Comparison of ENCODE assay signal across 8 cellular contexts in the genomic region with DNA sequence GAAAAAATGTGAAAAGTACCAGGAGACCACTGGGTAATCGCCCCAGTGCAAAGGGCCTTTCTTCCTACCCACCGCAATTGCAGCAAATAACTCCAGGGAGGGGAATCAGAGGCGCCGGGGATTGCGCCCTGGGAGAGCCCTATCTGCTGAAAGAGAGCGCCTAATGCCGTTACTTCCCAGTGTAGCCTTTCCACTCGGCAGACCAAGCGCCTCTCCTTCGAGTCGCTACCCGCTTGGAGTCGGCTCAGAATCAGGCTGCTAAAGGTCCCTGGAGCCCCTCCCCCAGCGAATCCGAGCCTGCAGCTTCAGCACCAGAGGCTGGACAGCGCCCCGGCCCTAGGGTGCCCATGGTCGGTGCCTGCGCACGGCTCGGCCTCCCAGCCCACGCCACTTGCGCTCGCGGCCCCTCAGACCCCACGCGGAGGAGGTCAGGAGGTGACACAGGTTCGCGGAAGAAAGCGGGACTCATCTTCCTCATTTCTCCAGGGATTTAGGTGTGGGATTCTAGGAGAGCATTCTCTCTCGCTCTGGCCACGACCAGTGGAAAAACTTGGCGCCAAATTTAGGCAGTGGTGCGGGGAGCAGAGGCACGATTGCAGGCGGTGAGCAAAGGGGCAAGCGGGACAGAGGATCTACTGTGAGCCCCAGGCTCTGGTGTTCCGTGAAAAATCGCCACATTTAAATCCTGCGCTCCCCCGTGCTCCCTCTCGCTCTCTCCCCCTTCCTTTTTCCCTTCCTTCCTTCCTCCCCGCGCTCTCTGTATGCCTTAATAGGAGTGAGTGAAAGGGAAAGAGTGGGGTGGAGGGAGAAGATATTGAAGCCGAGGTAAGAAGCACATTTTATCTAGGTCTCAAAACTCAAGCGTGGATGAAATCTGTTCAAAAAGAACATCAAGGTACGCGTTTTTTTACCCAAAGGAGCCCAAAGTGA. TPM values are rescaled to one million over a fixed set of nuclear protein-coding genes. Genes with fewer than 3 reads are reported as not detected.
DNase-seq lines count a peak whose midpoint lies in the region; ATAC-seq and TF ChIP-seq lines count a peak whose summit lies in the region.

No MANE protein-coding gene starts in this region.

- peaks cover 21% of the 10 kb centered on the region for H3K4me1 Mint-ChIP-seq in activated CD4-positive, alpha-beta memory T cell treated with anti-CD3 and anti-CD28 coated beads for 36 hours (ENCODE audit: low read depth)
- peaks cover 16% of the 10 kb centered on the region for H3K4me1 Mint-ChIP-seq in glutamatergic neuron (ENCODE audit: low read depth, unreplicated experiment)

- no peak overlapping the region for H3K27ac Mint-ChIP-seq in activated CD4-positive, alpha-beta memory T cell treated with anti-CD3 and anti-CD28 coated beads for 36 hours
- no peak overlapping the region for H3K27ac Mint-ChIP-seq in glutamatergic neuron (ENCODE audit: unreplicated experiment)

- no peak for TF ChIP-seq CTCF in glutamatergic neuron (IDR thresholded peaks at IDR 0.05; ENCODE audit: partially characterized antibody, unreplicated experiment)

- ATAC-seq in GM21576 (IDR thresholded peaks at IDR 0.05; ENCODE audit: unreplicated experiment) = no peak
- no peak for ATAC-seq in HG03280 (IDR thresholded peaks at IDR 0.05; ENCODE audit: unreplicated experiment)

- no peak overlapping the region for H3K4me3 Mint-ChIP-seq in activated CD4-positive, alpha-beta memory T cell treated with anti-CD3 and anti-CD28 coated beads for 36 hours
- H3K4me3 Mint-ChIP-seq in glutamatergic neuron (ENCODE audit: unreplicated experiment) = peak overlapping the region; percentile 98

- intact Hi-C loops in activated CD4-positive, alpha-beta memory T cell treated with anti-CD3 and anti-CD28 coated beads for 36 hours (cut with micrococcal nuclease) = no loop called here

- CTCF ChIA-PET in activated CD4-positive, alpha-beta memory T cell treated with anti-CD3 and anti-CD28 coated beads for 36 hours (lab: Charles Lee) = no interaction called here

- DNase-seq in NOMO-1 treated with DMSO at 0.1 percent for 48 hours (lab: John Stamatoyannopoulos, UW; ENCODE audit: unreplicated experiment) (peak; percentile 14), NOMO-1 treated with dmso at 0.1 percent for 144 hours (lab: John Stamatoyannopoulos, UW; ENCODE audit: unreplicated experiment) (no peak), glutamatergic neuron (peak; percentile 40), retina (peak; percentile 78), NCI-H1930 (lab: John Stamatoyannopoulos, UW) (no peak)
- DNase-seq in activated CD4-positive, alpha-beta memory T cell treated with anti-CD3 and anti-CD28 coated beads for 36 hours = peak; percentile 66

- no peaks in the 10 kb centered on the region for H3K36me3 Mint-ChIP-seq in activated CD4-positive, alpha-beta memory T cell treated with anti-CD3 and anti-CD28 coated beads for 36 hours
- no peaks in the 10 kb centered on the region for H3K36me3 Mint-ChIP-seq in glutamatergic neuron (ENCODE audit: unreplicated experiment)

- POLR2A ChIA-PET in activated CD4-positive, alpha-beta memory T cell treated with anti-CD3 and anti-CD28 coated beads for 36 hours (lab: Charles Lee) = interaction anchor here (1.0 kb wide), 1 partner anchor 139 kb away, joined by 3 read pairs; a partner anchor contains a TSS

- H3K9me3 Mint-ChIP-seq in activated CD4-positive, alpha-beta memory T cell treated with anti-CD3 and anti-CD28 coated beads for 36 hours = no peaks in the 10 kb centered on the region
- H3K9me3 Mint-ChIP-seq in glutamatergic neuron (ENCODE audit: unreplicated experiment) = peaks cover 3% of the 10 kb centered on the region

- H3K27me3 Mint-ChIP-seq in activated CD4-positive, alpha-beta memory T cell treated with anti-CD3 and anti-CD28 coated beads for 36 hours = peaks cover 63% of the 10 kb centered on the region
- H3K27me3 Mint-ChIP-seq in glutamatergic neuron (ENCODE audit: unreplicated experiment) = peaks cover 25% of the 10 kb centered on the region

RNA-seq across cellular contexts. Expression of a gene that starts 15.4 kb away (rescaled TPM):
- total RNA-seq in activated CD4-positive, alpha-beta memory T cell treated with anti-CD3 and anti-CD28 coated beads for 36 hours = 10 to 100 TPM; 55.5 to 55.7 TPM
- total RNA-seq in glutamatergic neuron (ENCODE audit: unreplicated experiment) = 15.4 TPM

RNA-seq across cellular contexts. Expression of a gene that starts 33.0 kb away (rescaled TPM):
- total RNA-seq in activated CD4-positive, alpha-beta memory T cell treated with anti-CD3 and anti-CD28 coated beads for 36 hours = 10 to 100 TPM; 68.2 to 74.5 TPM
- 1.1 TPM for total RNA-seq in glutamatergic neuron (ENCODE audit: unreplicated experiment)

RNA-seq across cellular contexts. Expression of a gene that starts 59.3 kb away (rescaled TPM):
- total RNA-seq in activated CD4-positive, alpha-beta memory T cell treated with anti-CD3 and anti-CD28 coated beads for 36 hours = 1 to 10 TPM; 1.9 to 2.2 TPM
- 8.8 TPM for total RNA-seq in glutamatergic neuron (ENCODE audit: unreplicated experiment)

Comparison
In these comparisons a context has a peak if more than half of its experiments do, and no peak if none do; other contexts are left out.
1. DNase-seq: peak in NOMO-1 treated with DMSO at 0.1 percent for 48 hours (single experiment), activated CD4-positive, alpha-beta memory T cell treated with anti-CD3 and anti-CD28 coated beads for 36 hours (single experiment), glutamatergic neuron (single experiment) and retina (single experiment); none in NOMO-1 treated with dmso at 0.1 percent for 144 hours (single experiment) and NCI-H1930 (0 of 2).
2. RNA of a gene that starts 33.0 kb away (total RNA-seq): 68.2 to 74.5 TPM in activated CD4-positive, alpha-beta memory T cell treated with anti-CD3 and anti-CD28 coated beads for 36 hours; 1.1 TPM in glutamatergic neuron (single experiment); every median in the first group is over 10 times any median in the second.